15 cellular contexts compared by ENCODE assay signal in genomic region chr12:8077207-8077606, GRCh38. TPM values are rescaled to one million over a fixed set of nuclear protein-coding genes. Genes with fewer than 3 reads are reported as not detected.
DNase-seq lines count a peak whose midpoint lies in the region; ATAC-seq, FAIRE-seq and TF ChIP-seq lines count a peak whose summit lies in the region.
"Had no signal": no experiment of that assay in that cellular context is flagged by ENCODE, and none has a peak within 500 bp of the region (broad histone marks: within the 10 kb centered on the region; RNA-seq: fewer than 3 reads in every experiment).

No MANE protein-coding gene starts in this region.

- 43 to 52% (median 50%) methylated on average over 4 of the region's 4 CpGs for WGBS in ovary, 3 donors
- WGBS in esophagus muscularis mucosa, result 55% methylated on average over 4 of the region's 4 CpGs

- H3K27ac ChIP-seq in A673 (ENCODE audit: low read depth, low read length, poor library complexity, severe bottlenecking) (no peak overlapping the region), PC-9 (peak overlapping the region; percentile 22; the same call in 1 of the 2 replicates), ovary (no peak overlapping the region), esophagus muscularis mucosa (replicated peaks in 1 of 4) (no peak overlapping the region)
- H3K27ac ChIP-seq: HL-60, right lobe of liver had no signal

- FAIRE-seq in H54 (lab: Jason Lieb, UNC), result peak; percentile 82

- POLR2A ChIA-PET in A673 (lab: Charles Lee; ENCODE audit: low non-redundant PET) (no interaction called here), PC-9 (lab: Charles Lee; ENCODE audit: unreplicated experiment) (interaction anchor here (0.6 to 0.7 kb wide), 4 partner anchors 31 to 398 kb away, joined by 3 to 8 read pairs (median 4); no protein-coding TSS in a partner anchor)

- intact Hi-C loops in A673 (cut with micrococcal nuclease; ENCODE audit: unreplicated experiment), result loop anchor here (1.0 to 10.0 kb wide), 2 partner anchors 31 to 212 kb away; no protein-coding TSS in a partner anchor
- intact Hi-C loops in PC-9 (cut with micrococcal nuclease; ENCODE audit: unreplicated experiment), result no loop called here
- intact Hi-C loops in ovary (cut with DNase I), result no loop called here
- intact Hi-C loops in esophagus muscularis mucosa (cut with DNase I), result loop anchor here (5.0 kb wide), 1 partner anchor 40 kb away; no protein-coding TSS in a partner anchor

- TF ChIP-seq POLR2A in H54 (IDR thresholded peaks at IDR 0.05; ENCODE audit: low read depth, low read length) (no peak), ovary (IDR thresholded peaks at IDR 0.05) (no peak), esophagus muscularis mucosa (IDR thresholded peaks at IDR 0.05; ENCODE audit: low read depth) (no peak)

- H3K4me3 ChIP-seq in A673 (ENCODE audit: low read depth, low read length, poor library complexity, severe bottlenecking) (no peak overlapping the region), PC-9 (no peak overlapping the region), ovary (no peak overlapping the region), esophagus muscularis mucosa (no peak overlapping the region)
- H3K4me3 ChIP-seq: right lobe of liver had no signal

- no peak for TF ChIP-seq EP300 in ovary (IDR thresholded peaks at IDR 0.05)
- TF ChIP-seq EP300 in esophagus muscularis mucosa (IDR thresholded peaks at IDR 0.05), result no peak

- peak overlapping the region; percentile 39 for H3K4me2 ChIP-seq in PC-9

- no peaks in the 10 kb centered on the region for H3K36me3 ChIP-seq in A673 (ENCODE audit: insufficient read depth, low read length, poor library complexity, severe bottlenecking)
- no peaks in the 10 kb centered on the region for H3K36me3 ChIP-seq in PC-9 (ENCODE audit: low read depth)
- H3K36me3 ChIP-seq in ovary, result no peaks in the 10 kb centered on the region
- no peaks in the 10 kb centered on the region for H3K36me3 ChIP-seq in esophagus muscularis mucosa
- H3K36me3 ChIP-seq: right lobe of liver had no signal

- 0 out of 2 replicates have a peak, but pooled peaks cover 7% of the 10 kb centered on the region for H3K9me2 ChIP-seq in PC-9 (ENCODE audit: insufficient read depth)

- H3K4me1 ChIP-seq in A673 (ENCODE audit: insufficient read depth, low read length, poor library complexity, severe bottlenecking) (peaks cover 19% of the 10 kb centered on the region), PC-9 (replicated peaks; ENCODE audit: insufficient read depth) (peaks cover 36% of the 10 kb centered on the region), ovary (ENCODE audit: insufficient read depth) (no peaks in the 10 kb centered on the region), esophagus muscularis mucosa (peaks cover 5 to 9% (median 8%) of the 10 kb centered on the region in 4 donors)
- H3K4me1 ChIP-seq: right lobe of liver had no signal

- CTCF ChIA-PET in A673 (lab: Charles Lee), result interaction anchor here (1.0 to 1.4 kb wide), 2 partner anchors 12 to 217 kb away, joined by 3 to 4 read pairs; no protein-coding TSS in a partner anchor
- CTCF ChIA-PET in PC-9 (lab: Charles Lee), result interaction anchor here (0.6 to 1.9 kb wide), 4 partner anchors 31 to 191 kb away, joined by 4 to 13 read pairs (median 6); no protein-coding TSS in a partner anchor

- H2AFZ ChIP-seq in PC-9, result no peak overlapping the region

- no TSS peak for BruUV-seq in A673 (replicated peaks; lab: Mats Ljungman, UMichigan)
- no TSS peak for BruUV-seq in PC-9 (replicated peaks; lab: Mats Ljungman, UMichigan)

- no peak for ATAC-seq in left lobe of liver
- ATAC-seq: activated T-cell treated with anti-CD3 and anti-CD28 coated beads, Interleukin-2, amount 50 U/mL, for 4 hours; effector memory CD8-positive, alpha-beta T cell; left colon; right lobe of liver had no signal

- H3K27me3 ChIP-seq in A673 (replicated peaks; ENCODE audit: insufficient read depth, low read depth, low read length, poor library complexity) (no peaks in the 10 kb centered on the region), PC-9 (ENCODE audit: insufficient read depth, low read depth) (no peaks in the 10 kb centered on the region), ovary (no peaks in the 10 kb centered on the region), esophagus muscularis mucosa (no peaks in the 10 kb centered on the region)
- H3K27me3 ChIP-seq: right lobe of liver had no signal

- peak; percentile 72 for DNase-seq in A673 (ENCODE audit: low spot score)
- no peak for DNase-seq in H54 (ENCODE audit: insufficient read length, low spot score)
- DNase-seq in PC-9, result peak; percentile 40 to 81
- DNase-seq in fibroblast of peridontal ligament (ENCODE audit: extremely low read depth), result peak; percentile 30
- DNase-seq in ovary, result no peak
- DNase-seq in esophagus muscularis mucosa (ENCODE audit: extremely low spot score), result no peak
- DNase-seq in mesenteric fat pad (ENCODE audit: low spot score), result no peak
- DNase-seq in left lobe of liver (ENCODE audit: low spot score), result no peak
- DNase-seq: activated T-cell treated with anti-CD3 and anti-CD28 coated beads, Interleukin-2, amount 50 U/mL, for 4 hours; Calu3; effector memory CD8-positive, alpha-beta T cell; left colon; right lobe of liver had no signal

- peaks cover 26% of the 10 kb centered on the region; the same call in 1 of the 2 replicates for H3F3A ChIP-seq in PC-9 (ENCODE audit: insufficient read depth, low read depth)

- no peaks in the 10 kb centered on the region for H3K9me3 ChIP-seq in A673 (ENCODE audit: low read depth, low read length, poor library complexity, severe bottlenecking)
- H3K9me3 ChIP-seq in PC-9 (ENCODE audit: insufficient read depth, low read depth), result no peaks in the 10 kb centered on the region
- no peaks in the 10 kb centered on the region for H3K9me3 ChIP-seq in ovary
- H3K9me3 ChIP-seq in esophagus muscularis mucosa, result no peaks in the 10 kb centered on the region
- H3K9me3 ChIP-seq: right lobe of liver had no signal

- no peaks in the 10 kb centered on the region for H4K20me1 ChIP-seq in PC-9 (ENCODE audit: insufficient read depth)

- peaks cover 11% of the 10 kb centered on the region; the same call in 1 of the 2 replicates for H3K79me2 ChIP-seq in PC-9 (ENCODE audit: low read depth)

- TF ChIP-seq CTCF in A673 (conservative IDR thresholded peaks at IDR 0.05; ENCODE audit: low read depth, low read length) (no peak), PC-9 (conservative IDR thresholded peaks at IDR 0.05) (no peak), ovary (IDR thresholded peaks at IDR 0.05) (no peak), esophagus muscularis mucosa (IDR thresholded peaks at IDR 0.05) (no peak)

RNA-seq across cellular contexts. Expression of gene NECAP1, which starts 4.9 kb away (rescaled TPM):
- 35.2 and 41.1 TPM in 2 replicates for total RNA-seq in A673 (2021)
- 26.5 and 28.1 TPM in 2 replicates for total RNA-seq in PC-9 (2021)
- 10 to 100 TPM; 25.0 to 40.7 (median 36.5) TPM for total RNA-seq in ovary
- polyA plus RNA-seq in ovary, result 10 to 100 TPM; 21.6 to 37.2 TPM
- total RNA-seq in esophagus muscularis mucosa, result 10 to 100 TPM; 17.9 to 29.2 (median 23.0) TPM
- 23.6 TPM for total RNA-seq in mesenteric fat pad
- 14.2 TPM for total RNA-seq in left lobe of liver

RNA-seq across cellular contexts. Expression of gene C3AR1, which starts 11.0 kb away (rescaled TPM):
- total RNA-seq in A673 (2021), result 1.3 and 3.5 TPM in 2 replicates
- not detected in 2 replicates for total RNA-seq in PC-9 (2021)
- 10 to 100 TPM in 2 of 7 donors, 1 to 10 TPM in 5; 2.5 to 17.6 (median 5.6) TPM for total RNA-seq in ovary
- polyA plus RNA-seq in ovary, result 10 to 100 TPM in 1 of 2 donors, 1 to 10 TPM in 1; 3.5 to 22.6 TPM
- 10 to 100 TPM in 1 of 4 donors, 1 to 10 TPM in 3; 4.9 to 18.7 (median 9.0) TPM for total RNA-seq in esophagus muscularis mucosa
- 53.1 TPM for total RNA-seq in mesenteric fat pad
- total RNA-seq in left lobe of liver, result 2.3 TPM
- total RNA-seq: Calu3, NCI-H460 had no signal

RNA-seq across cellular contexts. Expression of gene FOXJ2, which starts 44.7 kb away (rescaled TPM):
- total RNA-seq in A673 (2021), result 13.9 and 14.6 TPM in 2 replicates
- total RNA-seq in PC-9 (2021), result 28.2 and 30.3 TPM in 2 replicates
- total RNA-seq in ovary, result 10 to 100 TPM; 10.5 to 30.8 (median 28.3) TPM
- 10 to 100 TPM; 16.8 to 32.1 TPM for polyA plus RNA-seq in ovary
- total RNA-seq in esophagus muscularis mucosa, result 10 to 100 TPM; 17.4 to 29.0 (median 23.9) TPM
- total RNA-seq in mesenteric fat pad, result 16.4 TPM
- total RNA-seq in left lobe of liver, result 5.2 TPM

RNA-seq across cellular contexts. Expression of gene CLEC4A, which starts 46.2 kb away (rescaled TPM):
- 0.33 and 0.84 TPM in 2 replicates for total RNA-seq in A673 (2021)
- total RNA-seq in PC-9 (2021), result not detected in 2 replicates
- 1 to 10 TPM in 5 of 7 donors, under 1 TPM in 1, not detected in 1; 0.96 to 3.6 (median 2.2) TPM for total RNA-seq in ovary
- polyA plus RNA-seq in ovary, result 1 to 10 TPM; 1.4 to 1.8 TPM
- total RNA-seq in esophagus muscularis mucosa, result 1 to 10 TPM in 2 of 4 donors, under 1 TPM in 2; 0.40 to 2.2 (median 0.91) TPM
- total RNA-seq in mesenteric fat pad, result 3.5 TPM
- 0.33 TPM for total RNA-seq in left lobe of liver
- total RNA-seq: Calu3, NCI-H460 had no signal

Comparison
In these comparisons a context has a peak if more than half of its experiments do, and no peak if none do; other contexts are left out.
1. DNase-seq: peak in A673 (single experiment), PC-9 (2 of 2) and fibroblast of peridontal ligament (single experiment); none in H54 (single experiment), ovary (0 of 5), esophagus muscularis mucosa (single experiment), mesenteric fat pad (single experiment) and left lobe of liver (single experiment).
2. intact Hi-C loops: an anchor here in A673 (1.0 to 10.0 kb wide) and esophagus muscularis mucosa (5.0 kb wide); none called in PC-9 and ovary.